8 cellular contexts compared by ENCODE assay signal in genomic region chr6:6758915-6759654, GRCh38.
DNase-seq lines count a peak whose midpoint lies in the region; ATAC-seq and TF ChIP-seq lines count a peak whose summit lies in the region.

No MANE protein-coding gene starts in this region.

- H3K4me1 ChIP-seq in BLaER1 treated with 17β-estradiol and CSF1 and Interleukin-3, amounts not matched to agents 10 nM and 100 nM: peaks cover 23 to 40% (median 30%) of the 10 kb centered on the region in 10 experiments
- peaks cover 0 to 12% (median 5%) of the 10 kb centered on the region in 4 donors for H3K4me1 ChIP-seq in sigmoid colon

- ATAC-seq in GM18517 (IDR thresholded peaks at IDR 0.05; ENCODE audit: unreplicated experiment) (peak; percentile 70), HG03039 (IDR thresholded peaks at IDR 0.05; ENCODE audit: unreplicated experiment) (peak; percentile 76), GM19324 (IDR thresholded peaks at IDR 0.05; ENCODE audit: low FRiP score, unreplicated experiment) (no peak)

- peak overlapping the region in 2 of 11 experiments; percentile 8 to 13; a peak in 1 of 22 replicates for H3K9ac ChIP-seq in BLaER1 treated with 17β-estradiol and CSF1 and Interleukin-3, amounts not matched to agents 10 nM and 100 nM

- H3K9me3 ChIP-seq in BLaER1 treated with 17β-estradiol and CSF1 and Interleukin-3, amounts not matched to agents 10 nM and 100 nM (replicated peaks in 1 of 11): peaks cover 3 to 20% (median 14%) of the 10 kb centered on the region in 11 experiments; a peak in 15 of 22 replicates
- H3K9me3 ChIP-seq in sigmoid colon: no peaks in the 10 kb centered on the region

- no peak for TF ChIP-seq POLR2A in sigmoid colon (IDR thresholded peaks at IDR 0.05)

- peak; percentile 60 for DNase-seq in NCI-H2196 (lab: John Stamatoyannopoulos, UW; ENCODE audit: unreplicated experiment)
- DNase-seq in amniotic stem cell (lab: John Stamatoyannopoulos, UW): peak; percentile 3
- DNase-seq in iPS DF 19.7 (ENCODE audit: low read depth, low spot score): peak; percentile 72
- DNase-seq in sigmoid colon: peak; percentile 72

- no peaks in the 10 kb centered on the region for H3K27me3 ChIP-seq in BLaER1 treated with 17β-estradiol and CSF1 and Interleukin-3, amounts not matched to agents 10 nM and 100 nM
- H3K27me3 ChIP-seq in sigmoid colon: peaks cover 0 to 5% (median 0%) of the 10 kb centered on the region in 3 donors

- H3K27ac ChIP-seq in BLaER1 treated with 17β-estradiol and CSF1 and Interleukin-3, amounts not matched to agents 10 nM and 100 nM: peak overlapping the region in 5 of 11 experiments; percentile 2 to 52 (median 17); a peak in 6 of 22 replicates
- H3K27ac ChIP-seq in sigmoid colon: peak overlapping the region in 1 of 4 donors; percentile 3

- 36 to 47% methylated on average over 22 of the region's 22 CpGs for WGBS in sigmoid colon, 2 donors

- H3K4me2 ChIP-seq in BLaER1 treated with 17β-estradiol and CSF1 and Interleukin-3, amounts not matched to agents 10 nM and 100 nM: peak overlapping the region; percentile 12 to 49 (median 44); a peak in 16 of 22 replicates

- no peaks in the 10 kb centered on the region for H4K20me1 ChIP-seq in BLaER1 treated with 17β-estradiol and CSF1 and Interleukin-3, amounts not matched to agents 10 nM and 100 nM

- no peak for TF ChIP-seq EP300 in sigmoid colon (IDR thresholded peaks at IDR 0.05)

- no peak overlapping the region for H3K4me3 ChIP-seq in BLaER1 treated with 17β-estradiol and CSF1 and Interleukin-3, amounts not matched to agents 10 nM and 100 nM
- H3K4me3 ChIP-seq in sigmoid colon: no peak overlapping the region

- intact Hi-C loops in sigmoid colon (cut with DNase I): loop anchor here (10.0 kb wide), 1 partner anchor 156 kb away; no protein-coding TSS in a partner anchor

- TF ChIP-seq CTCF in sigmoid colon (IDR thresholded peaks at IDR 0.05): peak in 3 of 4 experiments; percentile 19 to 30 (median 27)

- no peaks in the 10 kb centered on the region for H3K36me3 ChIP-seq in BLaER1 treated with 17β-estradiol and CSF1 and Interleukin-3, amounts not matched to agents 10 nM and 100 nM
- H3K36me3 ChIP-seq in sigmoid colon: no peaks in the 10 kb centered on the region

Comparison
In these comparisons a context has a peak if more than half of its experiments do, and no peak if none do; other contexts are left out.
1. DNase-seq: peak in every context shown above with its lines; median percentile 72 in iPS DF 19.7; 72 in sigmoid colon; 60 in NCI-H2196; 3 in amniotic stem cell.